8 cellular contexts compared by ENCODE assay signal in the genomic region with DNA sequence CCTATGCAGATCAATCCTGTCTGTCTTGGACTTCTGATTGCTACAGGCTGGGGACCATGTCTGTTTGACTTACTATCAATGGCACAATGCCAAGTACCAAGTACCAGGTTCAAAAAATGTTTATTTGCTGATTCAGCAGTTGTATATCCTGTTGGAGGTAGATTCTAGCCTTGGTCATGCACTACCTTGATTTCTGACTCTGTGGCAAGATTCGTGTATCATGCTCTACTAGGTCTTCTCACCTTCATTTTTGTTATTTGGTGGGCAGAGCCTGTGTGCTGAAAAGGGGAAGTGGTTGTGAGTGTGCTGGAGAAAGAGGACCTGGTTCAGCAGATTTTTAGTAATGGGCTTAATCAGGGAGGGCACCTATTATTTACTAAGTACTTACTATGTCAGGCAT.
DNase-seq lines count a peak whose midpoint lies in the region; ATAC-seq and TF ChIP-seq lines count a peak whose summit lies in the region.

No MANE protein-coding gene starts in this region.

- H2BK15ac ChIP-seq in mesendoderm (replicated peaks; ENCODE audit: low read depth) = no peak overlapping the region

- H3K18ac ChIP-seq in mesendoderm (ENCODE audit: low read length) = no peak overlapping the region

- no peaks in the 10 kb centered on the region for H3K27me3 Mint-ChIP-seq in memory B cell

- peaks cover 5% of the 10 kb centered on the region for H3K9me3 Mint-ChIP-seq in memory B cell

- no peak overlapping the region for H2BK120ac ChIP-seq in mesendoderm (ENCODE audit: low read depth, low read length)

- H2AK5ac ChIP-seq in mesendoderm (ENCODE audit: low read length) = no peak overlapping the region

- H3K27me3 ChIP-seq in MM.1S (replicated peaks; ENCODE audit: insufficient read depth, low read length) (no peaks in the 10 kb centered on the region), mesendoderm (ENCODE audit: insufficient read depth, low read length, poor library complexity) (no peaks in the 10 kb centered on the region)

- DNase-seq in DMS53 (lab: John Stamatoyannopoulos, UW) (peak; percentile 12), DMS53 treated with DMSO at 0.1 percent for 48 hours (lab: John Stamatoyannopoulos, UW; ENCODE audit: unreplicated experiment) (no peak), MM.1S (peak; percentile 78), memory B cell (ENCODE audit: low spot score in 2 of 2) (peak; percentile 20 to 41), erythroblast (lab: John Stamatoyannopoulos, UW) (no peak), middle frontal gyrus (ENCODE audit: extremely low spot score, low spot score) (no peak), mesendoderm (no peak)

- TF ChIP-seq POLR2A in erythroblast (IDR thresholded peaks at IDR 0.05; ENCODE audit: low read length) = no peak

- no peaks in the 10 kb centered on the region; the same call in 1 of the 2 replicates for H3F3A ChIP-seq in MM.1S (ENCODE audit: insufficient read depth, low read length)

- H3K4me1 ChIP-seq in MM.1S (ENCODE audit: low read length) = peaks cover 23% of the 10 kb centered on the region
- no peaks in the 10 kb centered on the region for H3K4me1 ChIP-seq in mesendoderm (ENCODE audit: control insufficient read depth, low read depth, low read length)

- H3K4me1 Mint-ChIP-seq in memory B cell = peaks cover 14% of the 10 kb centered on the region

- no peak overlapping the region for H2AFZ ChIP-seq in MM.1S (ENCODE audit: low read length)

- H2BK5ac ChIP-seq in mesendoderm (ENCODE audit: low read length) = no peak overlapping the region

- H4K8ac ChIP-seq in mesendoderm (ENCODE audit: low read depth, low read length) = no peak overlapping the region

- no peak for TF ChIP-seq CTCF in MM.1S (IDR thresholded peaks at IDR 0.05; ENCODE audit: low read length)

- H3K4me2 ChIP-seq in MM.1S (ENCODE audit: low read depth, low read length) (peak overlapping the region; percentile 15; the same call in 1 of the 2 replicates), mesendoderm (ENCODE audit: low read length) (no peak overlapping the region)

- H3K79me1 ChIP-seq in mesendoderm (ENCODE audit: low read length) = no peaks in the 10 kb centered on the region

- no peak overlapping the region for H3K23ac ChIP-seq in mesendoderm (ENCODE audit: low read length)

- no peaks in the 10 kb centered on the region for H3K9me2 ChIP-seq in MM.1S (replicated peaks; ENCODE audit: insufficient read depth, low read length)

- H3K4me3 Mint-ChIP-seq in memory B cell = no peak overlapping the region

- no peaks in the 10 kb centered on the region for H4K20me1 ChIP-seq in MM.1S (ENCODE audit: insufficient read depth, low read length)

- H3K9ac ChIP-seq in MM.1S (ENCODE audit: low read length) (no peak overlapping the region), mesendoderm (ENCODE audit: low read length) (no peak overlapping the region)

- WGBS in mesendoderm (ENCODE audit: extremely low coverage, insufficient coverage, low lambda C conversion rate) = no CpG with 5 or more reads among the region's 1 CpG

- H3K36me3 ChIP-seq in MM.1S (replicated peaks; ENCODE audit: insufficient read depth, low read length) (no peaks in the 10 kb centered on the region), mesendoderm (ENCODE audit: control insufficient read depth, insufficient read depth, low read length) (no peaks in the 10 kb centered on the region)

- H3K79me2 ChIP-seq in MM.1S (ENCODE audit: low read length) = no peaks in the 10 kb centered on the region
- no peaks in the 10 kb centered on the region for H3K79me2 ChIP-seq in mesendoderm (ENCODE audit: control insufficient read depth, insufficient read depth, low read length)

- no peaks in the 10 kb centered on the region for H3K9me3 ChIP-seq in MM.1S (replicated peaks; ENCODE audit: insufficient read depth, low read length)

- H3K56ac ChIP-seq in mesendoderm (ENCODE audit: low read length) = no peak overlapping the region

- no peak overlapping the region for H4K5ac ChIP-seq in mesendoderm (ENCODE audit: low read length)

- H3K36me3 Mint-ChIP-seq in memory B cell = peaks cover 3% of the 10 kb centered on the region

- H3K4me3 ChIP-seq in MM.1S (ENCODE audit: low read length) (no peak overlapping the region), mesendoderm (ENCODE audit: low read length) (no peak overlapping the region)

- ATAC-seq in HG02610 (IDR thresholded peaks at IDR 0.05; ENCODE audit: unreplicated experiment) = peak; percentile 89
- ATAC-seq in memory B cell (ENCODE audit: low read depth) = peak; percentile 99

- H3K4ac ChIP-seq in mesendoderm (ENCODE audit: low read depth, low read length) = no peak overlapping the region

- H3K27ac ChIP-seq in MM.1S (ENCODE audit: low read length) (peak overlapping the region; percentile 26; the same call in 1 of the 2 replicates), mesendoderm (ENCODE audit: low read depth, low read length) (no peak overlapping the region)

- H3K27ac Mint-ChIP-seq in memory B cell = peak overlapping the region; percentile 0

Comparison
In these comparisons a context has a peak if more than half of its experiments do, and no peak if none do; other contexts are left out.
1. DNase-seq: peak in DMS53 (single experiment), MM.1S (single experiment) and memory B cell (2 of 2); none in DMS53 treated with DMSO at 0.1 percent for 48 hours (single experiment), erythroblast (0 of 2), middle frontal gyrus (single experiment) and mesendoderm (single experiment).